37 cellular contexts compared by ENCODE assay signal in genomic region chr9:79699479-79699878, GRCh38.
"Had no signal": no experiment of that assay in that cellular context is flagged by ENCODE, and none has a peak within 500 bp of the region (broad histone marks: within the 10 kb centered on the region; RNA-seq: fewer than 3 reads in every experiment).

No MANE protein-coding gene starts in this region.

- H3K4me3 ChIP-seq: adrenal gland, body of pancreas, breast epithelium had no signal

- ATAC-seq: activated CD8-positive, alpha-beta T cell treated with anti-CD3 and anti-CD28 coated beads for 36 hours; body of pancreas had no signal

- FAIRE-seq: astrocyte, TTC549 had no signal

- H3K4me1 ChIP-seq: body of pancreas had no signal

- H3K9me3 ChIP-seq: adrenal gland, body of pancreas, breast epithelium had no signal

- H3K9me3 Mint-ChIP-seq: activated B cell treated with CpG ODN at 0.5 μM for 24 hours; activated CD4-positive, alpha-beta memory T cell treated with anti-CD3 and anti-CD28 coated beads for 36 hours; activated CD8-positive, alpha-beta T cell treated with anti-CD3 and anti-CD28 coated beads for 36 hours; activated naive CD4-positive, alpha-beta T cell treated with anti-CD3 and anti-CD28 coated beads for 36 hours; activated T-cell treated with anti-CD3 and anti-CD28 coated beads, Interleukin-2, amount 50 U/mL, for 4 hours; activated T-cell treated with anti-CD3 and anti-CD28 coated beads, Interleukin-2, amount 50 U/mL, for 72 hours; activated T-helper 1 cell treated with anti-CD3 and anti-CD28 coated beads, Interleukin-12 subunit alpha, Interleukin-12 subunit beta, Interleukin-2, Interleukin-4 antibody, amounts not matched to agents 30 ng/mL and 10 ng/mL and 1 ng/mL, durations not matched to agents 14 hours and 24 hours and 36 hours; activated T-helper 17 cell treated with anti-CD3 and anti-CD28 coated beads, Interleukin-2, amount 50 U/mL, for 72 hours; T-helper 1 cell treated with Interleukin-12 subunit alpha and Interleukin-12 subunit beta and Interleukin-4 antibody, amounts not matched to agents 30 μg/mL and 1 μg/mL, for 36 hours; T-helper 2 cell treated with Interferon-gamma antibody and Interleukin-4, amounts not matched to agents 5 μg/mL and 100 μg/mL, for 36 hours had no signal

- H3K27me3 ChIP-seq: adrenal gland, body of pancreas, brain microvascular endothelial cell, breast epithelium had no signal

- H3K27ac Mint-ChIP-seq: activated B cell treated with CpG ODN at 0.5 μM for 24 hours; activated CD4-positive, alpha-beta memory T cell treated with anti-CD3 and anti-CD28 coated beads for 36 hours; activated CD4-positive, alpha-beta T cell treated with anti-CD3 and anti-CD28 coated beads, Interleukin-2, amount 10 ng/mL, durations not matched to agents 24 days and 14 days; activated CD8-positive, alpha-beta T cell treated with anti-CD3 and anti-CD28 coated beads for 36 hours; activated naive CD4-positive, alpha-beta T cell treated with anti-CD3 and anti-CD28 coated beads for 36 hours; activated naive CD8-positive, alpha-beta T cell treated with anti-CD3 and anti-CD28 coated beads, Interleukin-2, amount 10 ng/mL, durations not matched to agents 7 days and 5 days; activated T-cell treated with anti-CD3 and anti-CD28 coated beads, Interleukin-2, amount 50 U/mL, for 72 hours; activated T-helper 1 cell treated with anti-CD3 and anti-CD28 coated beads, Interleukin-12 subunit alpha, Interleukin-12 subunit beta, Interleukin-2, Interleukin-4 antibody, amounts not matched to agents 30 ng/mL and 10 ng/mL and 1 ng/mL, durations not matched to agents 14 hours and 24 hours and 36 hours; activated T-helper 17 cell treated with anti-CD3 and anti-CD28 coated beads, Interleukin-2, amount 50 U/mL, for 72 hours; T-helper 1 cell treated with Interleukin-12 subunit alpha and Interleukin-12 subunit beta and Interleukin-4 antibody, amounts not matched to agents 30 μg/mL and 1 μg/mL, for 36 hours; T-helper 2 cell treated with Interferon-gamma antibody and Interleukin-4, amounts not matched to agents 5 μg/mL and 100 μg/mL, for 36 hours had no signal

- H3K36me3 ChIP-seq: brain microvascular endothelial cell, breast epithelium had no signal

- H3K27ac ChIP-seq: adrenal gland, body of pancreas, brain microvascular endothelial cell, breast epithelium, VCaP had no signal

- DNase-seq: activated B cell treated with CpG ODN at 0.5 μM for 24 hours; activated CD4-positive, alpha-beta memory T cell treated with anti-CD3 and anti-CD28 coated beads for 36 hours; activated CD4-positive, alpha-beta T cell treated with anti-CD3 and anti-CD28 coated beads for 4 hours; activated CD4-positive, alpha-beta T cell treated with anti-CD3 and anti-CD28 coated beads, Interleukin-2, amount 10 ng/mL, durations not matched to agents 24 days and 14 days; activated CD4-positive, alpha-beta T cell treated with anti-CD3 and anti-CD28 coated beads, Interleukin-2, amount 50 U/mL, for 1 hour; activated CD4-positive, alpha-beta T cell treated with anti-CD3 and anti-CD28 coated beads, Interleukin-2, amount 50 U/mL, for 4 hours; activated CD4-positive, CD25-positive, alpha-beta regulatory T cell treated with anti-CD3 and anti-CD28 coated beads, Interleukin-2, amount 50 U/mL, for 72 hours; activated CD8-positive, alpha-beta memory T cell treated with anti-CD3 and anti-CD28 coated beads, Interleukin-2, amount 50 U/mL, for 4 hours; activated CD8-positive, alpha-beta T cell treated with anti-CD3 and anti-CD28 coated beads for 36 hours; activated effector memory CD4-positive, alpha-beta T cell treated with anti-CD3 and anti-CD28 coated beads, Interleukin-2, amount 50 U/mL, for 16 hours; activated gamma-delta T cell treated with Interleukin-2 at 50 U/mL for 16 hours; activated naive CD4-positive, alpha-beta T cell; activated naive CD4-positive, alpha-beta T cell treated with anti-CD3 and anti-CD28 coated beads for 36 hours; activated naive CD4-positive, alpha-beta T cell treated with anti-CD3 and anti-CD28 coated beads, Interleukin-2, amount 50 U/mL, for 16 hours; activated naive CD8-positive, alpha-beta T cell treated with anti-CD3 and anti-CD28 coated beads, Interleukin-2, amount 10 ng/mL, durations not matched to agents 7 days and 5 days; activated T-cell treated with anti-CD3 and anti-CD28 coated beads for 4 hours; activated T-cell treated with anti-CD3 and anti-CD28 coated beads, Interleukin-2, amount 50 U/mL, for 1 hour; activated T-cell treated with anti-CD3 and anti-CD28 coated beads, Interleukin-2, amount 50 U/mL, for 4 hours; activated T-cell treated with anti-CD3 and anti-CD28 coated beads, Interleukin-2, amount 50 U/mL, for 72 hours; adrenal gland; amniotic stem cell; aorta; body of pancreas; brain microvascular endothelial cell; central memory CD4-positive, alpha-beta T cell; SW 1271; T-helper 1 cell; T-helper 2 cell; T-helper 9 cell had no signal

- H3K27me3 Mint-ChIP-seq: activated B cell treated with CpG ODN at 0.5 μM for 24 hours; activated CD4-positive, alpha-beta memory T cell treated with anti-CD3 and anti-CD28 coated beads for 36 hours; activated CD4-positive, alpha-beta T cell treated with anti-CD3 and anti-CD28 coated beads, Interleukin-2, amount 10 ng/mL, durations not matched to agents 24 days and 14 days; activated CD8-positive, alpha-beta T cell treated with anti-CD3 and anti-CD28 coated beads for 36 hours; activated T-helper 17 cell treated with anti-CD3 and anti-CD28 coated beads, Interleukin-2, amount 50 U/mL, for 72 hours had no signal

- H3K4me3 Mint-ChIP-seq: activated B cell treated with CpG ODN at 0.5 μM for 24 hours; activated CD4-positive, alpha-beta memory T cell treated with anti-CD3 and anti-CD28 coated beads for 36 hours; activated CD4-positive, alpha-beta T cell treated with anti-CD3 and anti-CD28 coated beads, Interleukin-2, amount 10 ng/mL, durations not matched to agents 24 days and 14 days; activated CD8-positive, alpha-beta T cell treated with anti-CD3 and anti-CD28 coated beads for 36 hours; activated naive CD4-positive, alpha-beta T cell treated with anti-CD3 and anti-CD28 coated beads for 36 hours; activated naive CD8-positive, alpha-beta T cell treated with anti-CD3 and anti-CD28 coated beads, Interleukin-2, amount 10 ng/mL, durations not matched to agents 7 days and 5 days; activated T-cell treated with anti-CD3 and anti-CD28 coated beads, Interleukin-2, amount 50 U/mL, for 4 hours; activated T-cell treated with anti-CD3 and anti-CD28 coated beads, Interleukin-2, amount 50 U/mL, for 72 hours; activated T-helper 1 cell treated with anti-CD3 and anti-CD28 coated beads, Interleukin-12 subunit alpha, Interleukin-12 subunit beta, Interleukin-2, Interleukin-4 antibody, amounts not matched to agents 30 ng/mL and 10 ng/mL and 1 ng/mL, durations not matched to agents 14 hours and 24 hours and 36 hours; activated T-helper 17 cell treated with anti-CD3 and anti-CD28 coated beads, Interleukin-2, amount 50 U/mL, for 72 hours; T-helper 1 cell treated with Interleukin-12 subunit alpha and Interleukin-12 subunit beta and Interleukin-4 antibody, amounts not matched to agents 30 μg/mL and 1 μg/mL, for 36 hours; T-helper 2 cell treated with Interferon-gamma antibody and Interleukin-4, amounts not matched to agents 5 μg/mL and 100 μg/mL, for 36 hours had no signal
